24 cellular contexts compared by ENCODE assay signal in the genomic region with DNA sequence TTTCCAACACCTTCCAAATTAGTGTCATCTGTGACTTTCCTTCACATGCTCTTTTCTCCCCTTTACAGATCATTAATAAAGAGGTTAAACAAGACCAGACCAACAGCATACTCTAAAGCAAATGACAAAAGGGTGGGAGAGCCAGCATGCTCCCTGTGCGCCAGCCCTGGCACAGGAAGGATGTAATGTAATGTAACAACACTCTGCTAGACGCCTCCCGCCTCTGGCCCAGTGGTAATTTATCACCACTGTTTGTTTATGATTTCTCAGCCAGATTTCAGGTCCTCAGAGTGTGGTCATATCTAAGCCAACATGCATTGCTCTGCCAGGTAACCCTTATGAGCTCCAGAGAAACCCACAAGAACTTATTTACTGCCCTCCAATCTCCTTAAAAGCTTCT.
DNase-seq lines count a peak whose midpoint lies in the region; ATAC-seq, FAIRE-seq and TF ChIP-seq lines count a peak whose summit lies in the region.
"Had no signal": no experiment of that assay in that cellular context is flagged by ENCODE, and none has a peak within 500 bp of the region (broad histone marks: within the 10 kb centered on the region; RNA-seq: fewer than 3 reads in every experiment).

No MANE protein-coding gene starts in this region.

- no peaks in the 10 kb centered on the region for H3K36me3 Mint-ChIP-seq in nephron (ENCODE audit: low read depth)
- H3K36me3 Mint-ChIP-seq in activated CD4-positive, alpha-beta T cell treated with anti-CD3 and anti-CD28 coated beads, Interleukin-2, amount 10 ng/mL, durations not matched to agents 7 days and 5 days (ENCODE audit: low read depth): no peaks in the 10 kb centered on the region
- H3K36me3 Mint-ChIP-seq: CD14-positive monocyte had no signal

- H3K9me3 Mint-ChIP-seq in nephron: no peaks in the 10 kb centered on the region
- no peaks in the 10 kb centered on the region for H3K9me3 Mint-ChIP-seq in activated CD4-positive, alpha-beta T cell treated with anti-CD3 and anti-CD28 coated beads, Interleukin-2, amount 10 ng/mL, durations not matched to agents 7 days and 5 days
- H3K9me3 Mint-ChIP-seq: H9 had no signal

- DNase-seq in GM19239 (ENCODE audit: insufficient read length, low spot score) (no peak), LNCaP clone FGC (ENCODE audit: low read depth) (peak; percentile 47), PC-9 (peak; percentile 19 to 42), NCI-H2227 treated with DMSO at 0.1 percent for 48 hours (lab: John Stamatoyannopoulos, UW) (no peak), heart right ventricle (no peak)
- DNase-seq in activated CD4-positive, alpha-beta T cell treated with anti-CD3 and anti-CD28 coated beads, Interleukin-2, amount 10 ng/mL, durations not matched to agents 7 days and 5 days: no peak
- DNase-seq: EL, GF-D8, H9, IMR-90, NCI-H1694, NCI-H2107, NCI-H226, NCI-H524, NCI-H82, RPMI8226, SHP77, SW 1271 had no signal

- no peak overlapping the region for H3K4me2 ChIP-seq in PC-9
- H3K4me2 ChIP-seq: A549 had no signal

- no peaks in the 10 kb centered on the region for H4K20me1 ChIP-seq in PC-9 (ENCODE audit: insufficient read depth)

- intact Hi-C loops in PC-9 (cut with micrococcal nuclease; ENCODE audit: unreplicated experiment) (no loop called here), heart right ventricle (cut with DNase I) (no loop called here)

- H3K9me2 ChIP-seq in PC-9 (ENCODE audit: insufficient read depth): no peaks in the 10 kb centered on the region

- no peak overlapping the region for H3K4me3 ChIP-seq in LNCaP clone FGC (ENCODE audit: low read depth, low read length)
- no peak overlapping the region for H3K4me3 ChIP-seq in PC-9
- H3K4me3 ChIP-seq in heart right ventricle: no peak overlapping the region
- H3K4me3 ChIP-seq: A549, SK-N-MC had no signal

- TF ChIP-seq CTCF in LNCaP clone FGC (IDR thresholded peaks at IDR 0.05; ENCODE audit: control insufficient read depth, extremely low read depth, insufficient read depth): no peak
- TF ChIP-seq CTCF in PC-9 (conservative IDR thresholded peaks at IDR 0.05): no peak
- no peak for TF ChIP-seq CTCF in nephron (IDR thresholded peaks at IDR 0.05; ENCODE audit: unreplicated experiment in 3 of 3)
- no peak for TF ChIP-seq CTCF in heart right ventricle (IDR thresholded peaks at IDR 0.05)

- peaks cover 31% of the 10 kb centered on the region for H3K4me1 Mint-ChIP-seq in nephron
- H3K4me1 Mint-ChIP-seq in activated CD4-positive, alpha-beta T cell treated with anti-CD3 and anti-CD28 coated beads, Interleukin-2, amount 10 ng/mL, durations not matched to agents 7 days and 5 days: peaks cover 1% of the 10 kb centered on the region
- H3K4me1 Mint-ChIP-seq: CD14-positive monocyte had no signal

- WGBS in heart right ventricle, 2 donors: 66 to 67% methylated on average over 3 of the region's 3 CpGs

- CTCF ChIA-PET in PC-9 (lab: Charles Lee): no interaction called here
- CTCF ChIA-PET in activated CD4-positive, alpha-beta T cell treated with anti-CD3 and anti-CD28 coated beads, Interleukin-2, amount 10 ng/mL, durations not matched to agents 7 days and 5 days (lab: Charles Lee): no interaction called here

- FAIRE-seq in GM19239 (lab: Jason Lieb, UNC): peak; percentile 18
- FAIRE-seq: A549 had no signal

- POLR2A ChIA-PET in PC-9 (lab: Charles Lee; ENCODE audit: unreplicated experiment): no interaction called here
- POLR2A ChIA-PET in activated CD4-positive, alpha-beta T cell treated with anti-CD3 and anti-CD28 coated beads, Interleukin-2, amount 10 ng/mL, durations not matched to agents 7 days and 5 days (lab: Charles Lee): no interaction called here

- no peaks in the 10 kb centered on the region for H3K79me2 ChIP-seq in PC-9 (ENCODE audit: low read depth)

- no TSS peak for BruUV-seq in PC-9 (replicated peaks; lab: Mats Ljungman, UMichigan)

- H3K36me3 ChIP-seq in PC-9 (ENCODE audit: low read depth) (no peaks in the 10 kb centered on the region), heart right ventricle (no peaks in the 10 kb centered on the region)

- no peaks in the 10 kb centered on the region for H3K27me3 ChIP-seq in PC-9 (ENCODE audit: insufficient read depth, low read depth)
- H3K27me3 ChIP-seq in heart right ventricle: peaks cover 0 to 10% (median 0%) of the 10 kb centered on the region in 7 donors

- no peaks in the 10 kb centered on the region; the same call in 1 of the 2 replicates for H3K9me3 ChIP-seq in PC-9 (ENCODE audit: insufficient read depth, low read depth)
- no peaks in the 10 kb centered on the region for H3K9me3 ChIP-seq in heart right ventricle
- H3K9me3 ChIP-seq: A549 had no signal

- ATAC-seq in HG03108 (IDR thresholded peaks at IDR 0.05; ENCODE audit: unreplicated experiment) (no peak), heart right ventricle (no peak)
- ATAC-seq: A549 had no signal

- peak overlapping the region in 2 of 3 experiments; percentile 20 to 37 for H3K27ac Mint-ChIP-seq in nephron
- no peak overlapping the region for H3K27ac Mint-ChIP-seq in activated CD4-positive, alpha-beta T cell treated with anti-CD3 and anti-CD28 coated beads, Interleukin-2, amount 10 ng/mL, durations not matched to agents 7 days and 5 days
- H3K27ac Mint-ChIP-seq: B cell, H9 had no signal

- H2AFZ ChIP-seq in PC-9: no peak overlapping the region

- no peaks in the 10 kb centered on the region for H3F3A ChIP-seq in PC-9 (ENCODE audit: insufficient read depth, low read depth)

- no peak overlapping the region for H3K4me3 Mint-ChIP-seq in nephron
- no peak overlapping the region for H3K4me3 Mint-ChIP-seq in activated CD4-positive, alpha-beta T cell treated with anti-CD3 and anti-CD28 coated beads, Interleukin-2, amount 10 ng/mL, durations not matched to agents 7 days and 5 days
- H3K4me3 Mint-ChIP-seq: B cell, CD14-positive monocyte, H9 had no signal

- H3K27me3 Mint-ChIP-seq in nephron (ENCODE audit: low read depth): peaks cover 3% of the 10 kb centered on the region
- no peaks in the 10 kb centered on the region for H3K27me3 Mint-ChIP-seq in activated CD4-positive, alpha-beta T cell treated with anti-CD3 and anti-CD28 coated beads, Interleukin-2, amount 10 ng/mL, durations not matched to agents 7 days and 5 days
- H3K27me3 Mint-ChIP-seq: B cell had no signal

- H3K4me1 ChIP-seq in PC-9 (replicated peaks; ENCODE audit: insufficient read depth): peaks cover 8% of the 10 kb centered on the region
- H3K4me1 ChIP-seq in heart right ventricle: no peaks in the 10 kb centered on the region
- H3K4me1 ChIP-seq: A549 had no signal

- H3K27ac ChIP-seq in PC-9 (no peak overlapping the region), heart right ventricle (no peak overlapping the region)
- H3K27ac ChIP-seq: A549, SK-N-MC had no signal

Comparison
In these comparisons a context has a peak if more than half of its experiments do, and no peak if none do; other contexts are left out.
1. DNase-seq: peak in LNCaP clone FGC (single experiment) and PC-9 (2 of 2); none in GM19239 (single experiment), activated CD4-positive, alpha-beta T cell treated with anti-CD3 and anti-CD28 coated beads, Interleukin-2, amount 10 ng/mL, durations not matched to agents 7 days and 5 days (single experiment), NCI-H2227 treated with DMSO at 0.1 percent for 48 hours (single experiment) and heart right ventricle (0 of 2).